In the genomic region with DNA sequence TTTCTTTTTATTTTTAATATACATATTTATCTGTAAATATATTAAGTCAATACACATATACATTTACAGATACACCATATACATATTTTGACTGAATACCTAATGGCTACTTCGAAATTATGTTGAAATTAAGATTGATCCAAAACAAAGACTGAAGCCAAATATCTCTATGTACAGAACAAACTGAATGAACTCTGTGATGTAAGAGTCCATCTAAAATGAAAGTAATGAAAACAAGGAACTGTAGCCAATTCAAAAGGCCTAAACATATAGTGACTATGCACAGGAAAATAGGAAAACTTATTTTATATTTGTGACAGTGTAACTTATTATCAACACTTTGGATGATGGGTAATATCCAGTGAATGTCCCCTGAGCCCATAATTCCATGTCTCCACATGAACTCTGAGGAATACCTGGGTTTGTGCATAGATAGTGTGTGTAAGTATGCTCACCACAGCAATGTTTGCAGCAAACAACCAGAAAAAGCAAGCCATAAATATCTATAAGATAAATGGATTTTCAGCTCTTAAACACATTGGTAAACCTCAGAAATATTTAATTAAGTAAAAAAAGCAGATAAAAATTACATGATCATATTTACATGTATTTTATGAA, we compare ENCODE assay signal across 25 cellular contexts.
DNase-seq lines count a peak whose midpoint lies in the region; ATAC-seq, FAIRE-seq and TF ChIP-seq lines count a peak whose summit lies in the region.
"Had no signal": no experiment of that assay in that cellular context is flagged by ENCODE, and none has a peak within 500 bp of the region (broad histone marks: within the 10 kb centered on the region; RNA-seq: fewer than 3 reads in every experiment).

No MANE protein-coding gene starts in this region.

- H3K36me3 ChIP-seq in ACC112 (ENCODE audit: insufficient read depth, low read length) = no peaks in the 10 kb centered on the region
- H3K36me3 ChIP-seq: BE2C, BLaER1 had no signal

- DNase-seq in DMS53 (lab: John Stamatoyannopoulos, UW) (peak; percentile 1), DMS53 treated with DMSO at 0.1 percent for 48 hours (lab: John Stamatoyannopoulos, UW; ENCODE audit: unreplicated experiment) (no peak), RCC 7860 (ENCODE audit: low spot score) (no peak), left lobe of liver (ENCODE audit: low spot score) (no peak), DMS153 (lab: John Stamatoyannopoulos, UW) (no peak), GM13977 (ENCODE audit: low spot score) (no peak)
- DNase-seq: ACHN; BE2C; C1 segment of cervical spinal cord; CD4-positive, alpha-beta memory T cell; CD4-positive, CD25-positive, alpha-beta regulatory T cell; CD8-positive, alpha-beta memory T cell; COR-L47; DMS 273 treated with DMSO at 0.1 percent for 48 hours; DMS79 treated with DMSO at 0.1 percent for 48 hours; GF-D8 had no signal

- no peak overlapping the region for H3K4me3 ChIP-seq in ACC112 (ENCODE audit: low read depth, low read length)
- H3K4me3 ChIP-seq: A549, BLaER1 had no signal

- H3K27me3 ChIP-seq in ACC112 (ENCODE audit: insufficient read depth, low read length) = no peaks in the 10 kb centered on the region
- H3K27me3 ChIP-seq: BE2C, BLaER1 had no signal

- peak; percentile 80 for ATAC-seq in left lobe of liver
- ATAC-seq in GM18517 (IDR thresholded peaks at IDR 0.05; ENCODE audit: unreplicated experiment) = no peak
- ATAC-seq: A549 had no signal

- no peaks in the 10 kb centered on the region for H3K4me1 ChIP-seq in ACC112 (ENCODE audit: control insufficient read depth, insufficient read depth, low read length, unreplicated experiment)
- H3K4me1 ChIP-seq: A549, BE2C, BLaER1 had no signal

- no peaks in the 10 kb centered on the region for H3K79me2 ChIP-seq in ACC112 (ENCODE audit: control insufficient read depth, insufficient read depth, low read length, unreplicated experiment)

- in situ Hi-C loops in GM13977 (cut with MboI; ENCODE audit: low pct_unique_long_range_greater_than_20kb, low sequenced_read_pairs, unreplicated experiment) = no loop called here

- H2AFZ ChIP-seq in ACC112 (ENCODE audit: low read length, unreplicated experiment) = peak overlapping the region; percentile 14

- FAIRE-seq in RCC 7860 (lab: Jason Lieb, UNC) = peak; percentile 5
- FAIRE-seq: A549, G401.6, GM12891, GM18507, GM19239 had no signal

- no peak for TF ChIP-seq CTCF in GM13977 (IDR thresholded peaks at IDR 0.05; ENCODE audit: extremely low read depth, insufficient read depth, missing control alignments)

- no peak overlapping the region for H3K27ac ChIP-seq in ACC112 (ENCODE audit: low read depth, low read length)
- H3K27ac ChIP-seq: 22Rv1, A549, BLaER1 had no signal
